In genomic region chr1:9687120-9687875, GRCh38 we compare ENCODE assay signal across 8 cellular contexts. TPM values are rescaled to one million over a fixed set of nuclear protein-coding genes. Genes with fewer than 3 reads are reported as not detected.
DNase-seq lines count a peak whose midpoint lies in the region; ATAC-seq, FAIRE-seq and TF ChIP-seq lines count a peak whose summit lies in the region.

No MANE protein-coding gene starts in this region.

- H4K91ac ChIP-seq in H1 (replicated peaks; ENCODE audit: insufficient read length, low read length): peak overlapping the region; percentile 81

- H3K36me3 ChIP-seq in H1 (ENCODE audit: control insufficient read depth in 2 of 4, insufficient read depth in 4 of 4, low read length in 3 of 4): no peaks in the 10 kb centered on the region; a peak in 1 of 8 replicates
- H3K36me3 ChIP-seq in mucosa of rectum (ENCODE audit: control insufficient read depth in 2 of 2, insufficient read depth in 2 of 2, low read length in 2 of 2): no peaks in the 10 kb centered on the region

- peak overlapping the region; percentile 62 for H3K4me3 Mint-ChIP-seq in activated CD4-positive, alpha-beta memory T cell treated with anti-CD3 and anti-CD28 coated beads, Interleukin-2, amount 10 ng/mL, durations not matched to agents 7 days and 5 days

- CTCF ChIA-PET in activated CD4-positive, alpha-beta memory T cell treated with anti-CD3 and anti-CD28 coated beads, Interleukin-2, amount 10 ng/mL, durations not matched to agents 7 days and 5 days (lab: Charles Lee): interaction anchor here (0.7 to 2.4 kb wide), 8 partner anchors 28 to 379 kb away, joined by 3 to 9 read pairs (median 3); partner anchors contain the start of genes LZIC and NMNAT1
- CTCF ChIA-PET in H1 (lab: Charles Lee; ENCODE audit: partially characterized antibody): interaction anchor here (0.6 to 7.3 kb wide), 10 partner anchors 11 to 395 kb away, joined by 3 to 49 read pairs (median 4); no protein-coding TSS in a partner anchor

- peak overlapping the region; percentile 97 to 98 for H3K4me2 ChIP-seq in H1 (ENCODE audit: insufficient read depth in 1 of 2, low read depth in 2 of 2, low read length in 2 of 2)

- H3K4me1 ChIP-seq in H1 (replicated peaks in 1 of 4; ENCODE audit: control insufficient read depth in 3 of 4, insufficient read depth in 4 of 4, low read length in 3 of 4) (peaks cover 7 to 21% (median 13%) of the 10 kb centered on the region in 4 experiments), mucosa of rectum (ENCODE audit: control insufficient read depth in 2 of 2, insufficient read depth in 2 of 2, low read length in 2 of 2) (peaks cover 20 to 23% of the 10 kb centered on the region in 2 donors)

- TF ChIP-seq RAD21 in H1 (IDR thresholded peaks at IDR 0.05 in 1 of 2, conservative IDR thresholded peaks at IDR 0.05 in 1 of 2; ENCODE audit: low read depth in 2 of 2, low read length in 2 of 2): no peak

- no peaks in the 10 kb centered on the region for H3K27me3 Mint-ChIP-seq in activated CD4-positive, alpha-beta memory T cell treated with anti-CD3 and anti-CD28 coated beads, Interleukin-2, amount 10 ng/mL, durations not matched to agents 7 days and 5 days

- peaks cover 65% of the 10 kb centered on the region for H3K4me1 Mint-ChIP-seq in activated CD4-positive, alpha-beta memory T cell treated with anti-CD3 and anti-CD28 coated beads, Interleukin-2, amount 10 ng/mL, durations not matched to agents 7 days and 5 days

- TF ChIP-seq CTCF in H1 (IDR thresholded peaks at IDR 0.05; ENCODE audit: control extremely low read depth in 1 of 3, insufficient read depth in 1 of 3, low read depth in 1 of 3, low read length in 3 of 3): no peak

- peak overlapping the region; percentile 66; the same call in 1 of the 2 replicates for H2BK5ac ChIP-seq in H1 (ENCODE audit: low read depth, low read length)

- POLR2A ChIA-PET in activated CD4-positive, alpha-beta memory T cell treated with anti-CD3 and anti-CD28 coated beads, Interleukin-2, amount 10 ng/mL, durations not matched to agents 7 days and 5 days (lab: Charles Lee): interaction anchor here (1.0 to 8.9 kb wide), 5 partner anchors 7 to 59 kb away, joined by 3 to 65 read pairs (median 22); partner anchors contain the start of gene PIK3CD
- POLR2A ChIA-PET in H1 (lab: Charles Lee; ENCODE audit: partially characterized antibody): interaction anchor here (0.9 to 2.6 kb wide), 10 partner anchors 9 to 148 kb away, joined by 3 to 9 read pairs (median 4); partner anchors contain the start of genes PIK3CD and SLC25A33

- peak overlapping the region; percentile 66 for H3K27ac Mint-ChIP-seq in activated CD4-positive, alpha-beta memory T cell treated with anti-CD3 and anti-CD28 coated beads, Interleukin-2, amount 10 ng/mL, durations not matched to agents 7 days and 5 days

- H3K79me2 ChIP-seq in H1 (ENCODE audit: control insufficient read depth in 1 of 2, insufficient read depth in 2 of 2, low read length in 2 of 2): no peaks in the 10 kb centered on the region

- peak overlapping the region; percentile 62 for H3K27ac ChIP-seq in H1 (ENCODE audit: low read depth, low read length)
- no peak overlapping the region for H3K27ac ChIP-seq in mucosa of rectum (ENCODE audit: low read depth in 2 of 2, low read length in 2 of 2)

- H2BK20ac ChIP-seq in H1 (ENCODE audit: low read length): no peak overlapping the region

- H4K20me1 ChIP-seq in H1 (replicated peaks in 1 of 2; ENCODE audit: control insufficient read depth in 1 of 2, insufficient read depth in 2 of 2, low read length in 2 of 2): no peaks in the 10 kb centered on the region

- FAIRE-seq in H1 (lab: Jason Lieb, UNC): no peak

- no peak overlapping the region for H2AK5ac ChIP-seq in H1 (ENCODE audit: low read depth, low read length)

- H3K4ac ChIP-seq in H1 (replicated peaks; ENCODE audit: insufficient read length, low read depth, low read length): peak overlapping the region; percentile 58

- H3K27me3 ChIP-seq in H1 (replicated peaks in 1 of 4; ENCODE audit: control insufficient read depth in 3 of 4, extremely low read depth in 1 of 4, insufficient read depth in 3 of 4, low read length in 3 of 4) (peaks cover 0 to 13% (median 11%) of the 10 kb centered on the region in 4 experiments; a peak in 6 of 7 replicates), mucosa of rectum (ENCODE audit: control insufficient read depth in 2 of 2, insufficient read depth in 2 of 2, low read length in 2 of 2) (peaks cover 0 to 14% of the 10 kb centered on the region in 2 donors)

- H3K9ac ChIP-seq in H1 (replicated peaks in 1 of 4; ENCODE audit: extremely low read depth in 1 of 4, low read depth in 3 of 4, low read length in 3 of 4) (peak overlapping the region in 3 of 4 experiments; percentile 62 to 78 (median 62); a peak in 5 of 7 replicates), mucosa of rectum (ENCODE audit: low read depth in 1 of 2, low read length in 2 of 2) (peak overlapping the region in 1 of 2 donors; percentile 11)

- H2BK12ac ChIP-seq in H1 (ENCODE audit: low read depth, low read length): peak overlapping the region; percentile 75; the same call in 1 of the 2 replicates

- peak overlapping the region; percentile 49; the same call in 1 of the 2 replicates for H2AFZ ChIP-seq in H1 (ENCODE audit: low read length)

- peaks cover 43% of the 10 kb centered on the region for H3K36me3 Mint-ChIP-seq in activated CD4-positive, alpha-beta memory T cell treated with anti-CD3 and anti-CD28 coated beads, Interleukin-2, amount 10 ng/mL, durations not matched to agents 7 days and 5 days (ENCODE audit: low read depth)

- ATAC-seq in GM21723 (IDR thresholded peaks at IDR 0.05; ENCODE audit: unreplicated experiment): peak; percentile 36
- ATAC-seq in GM18858 (IDR thresholded peaks at IDR 0.05; ENCODE audit: unreplicated experiment): no peak

- H2BK15ac ChIP-seq in H1 (ENCODE audit: low read length): no peak overlapping the region; the same call in 1 of the 2 replicates

- H3K56ac ChIP-seq in H1 (replicated peaks; ENCODE audit: insufficient read length, low read depth, low read length): no peak overlapping the region

- no peak overlapping the region for H2BK120ac ChIP-seq in H1 (replicated peaks; ENCODE audit: low read depth, low read length)

- H3K79me1 ChIP-seq in H1 (ENCODE audit: low read depth, low read length): no peaks in the 10 kb centered on the region

- H3K9me3 Mint-ChIP-seq in activated CD4-positive, alpha-beta memory T cell treated with anti-CD3 and anti-CD28 coated beads, Interleukin-2, amount 10 ng/mL, durations not matched to agents 7 days and 5 days: no peaks in the 10 kb centered on the region

- H4K8ac ChIP-seq in H1 (ENCODE audit: extremely low read depth, insufficient read depth, low read length): peak overlapping the region; percentile 74; the same call in 1 of the 2 replicates

- H4K5ac ChIP-seq in H1 (ENCODE audit: insufficient read length, low read depth, low read length): peak overlapping the region; percentile 67

- H3K9me3 ChIP-seq in H1 (ENCODE audit: insufficient read depth in 2 of 2, low read depth in 1 of 2, low read length in 1 of 2) (no peaks in the 10 kb centered on the region), mucosa of rectum (ENCODE audit: control insufficient read depth in 2 of 2, low read length in 2 of 2) (no peaks in the 10 kb centered on the region)

- peak in 1 of 2 experiments; percentile 53; a peak in 2 of 3 replicates for TF ChIP-seq POLR2A in H1 (IDR thresholded peaks at IDR 0.05; ENCODE audit: control extremely low read depth in 1 of 2, low read depth in 2 of 2, low read length in 2 of 2)

- DNase-seq in COLO668 (lab: John Stamatoyannopoulos, UW; ENCODE audit: unreplicated experiment) (peak; percentile 81), NCI-H2196 (lab: John Stamatoyannopoulos, UW; ENCODE audit: unreplicated experiment) (peak; percentile 68), H1 (ENCODE audit: low read depth in 1 of 2, low spot score in 2 of 2) (peak; percentile 75)
- peak; percentile 54 for DNase-seq in activated CD4-positive, alpha-beta memory T cell treated with anti-CD3 and anti-CD28 coated beads, Interleukin-2, amount 10 ng/mL, durations not matched to agents 7 days and 5 days
- peak; percentile 74 to 76 for DNase-seq in stimulated activated CD8-positive, alpha-beta memory T cell treated with anti-CD3 and anti-CD28 coated beads, Interleukin-7, amount 100 ng/mL, for 48 hours (ENCODE audit: extremely low read depth in 1 of 2, low read depth in 1 of 2)

- peak overlapping the region; percentile 65 to 95 (median 76) for H3K4me3 ChIP-seq in H1 (ENCODE audit: extremely low read depth in 1 of 4, insufficient read depth in 2 of 4, low read depth in 3 of 4, low read length in 4 of 4)
- peak overlapping the region; percentile 58 to 70 for H3K4me3 ChIP-seq in mucosa of rectum (ENCODE audit: low read length in 2 of 2)

- peak overlapping the region; percentile 99 for H3K18ac ChIP-seq in H1 (ENCODE audit: extremely low read depth, low read length)

- no peak overlapping the region for H3K23ac ChIP-seq in H1 (ENCODE audit: insufficient read length)

- no peak for TF ChIP-seq EP300 in H1 (IDR thresholded peaks at IDR 0.05; ENCODE audit: borderline replicate concordance in 1 of 2, low read depth in 2 of 2, low read length in 2 of 2)

- H3K14ac ChIP-seq in H1 (ENCODE audit: insufficient read length): no peak overlapping the region

- 3% methylated on average over 28 of the region's 42 CpGs; no CpG with 5 or more reads in 1 of the 2 experiments for whole genome bisulfite sequencing in H1 (ENCODE audit: extremely low coverage in 1 of 2, insufficient coverage in 1 of 2, insufficient read length in 1 of 2, insufficient replicate concordance in 2 of 2, low coverage in 1 of 2, low lambda C conversion rate in 2 of 2, missing lambda C conversion rate in 1 of 2), 2 experiments

- H3K23me2 ChIP-seq in H1 (ENCODE audit: low read depth, low read length): peaks cover 25% of the 10 kb centered on the region

TF ChIP-seq in H1, 55 proteins besides CTCF, POLR2A, EP300 and RAD21 (continues in another document):
- TF ChIP-seq HDAC6 (IDR thresholded peaks at IDR 0.05; ENCODE audit: low read depth, low read length): no peak
- TF ChIP-seq FOSL1 (IDR thresholded peaks at IDR 0.05; ENCODE audit: insufficient read depth, low read depth, low read length): no peak
- TF ChIP-seq HDAC2 (IDR thresholded peaks at IDR 0.05; ENCODE audit: borderline replicate concordance in 1 of 2, low read depth in 2 of 2, low read length in 2 of 2): no peak
- TF ChIP-seq RBBP5 (IDR thresholded peaks at IDR 0.05; ENCODE audit: borderline replicate concordance, low read depth, low read length): 0 out of 2 replicates have a peak, but pooled peaks have one; percentile 43

RNA-seq across cellular contexts. Expression of gene PIK3CD, which starts 35.8 kb away (rescaled TPM):
- 100 to 1,000 TPM; 211 to 214 TPM for total RNA-seq in activated CD4-positive, alpha-beta memory T cell treated with anti-CD3 and anti-CD28 coated beads, Interleukin-2, amount 10 ng/mL, durations not matched to agents 7 days and 5 days
- 24.1 and 24.8 TPM in 2 replicates for total RNA-seq in H1 (2021; fragmentation: NEBNext Ultra II Directional; extraction: Animal tissue kit (Norgen Biotek cat#: 25700))
- polyA plus RNA-seq in H1 (2011; rRNA removed): 20.6 and 28.8 TPM in 2 replicates
- 18.1 TPM for polyA plus RNA-seq in H1 (2011; cell fraction: cytosol; rRNA removed)
- polyA plus RNA-seq in H1 (2011; cell fraction: nucleus; rRNA removed): 46.9 TPM
- 20.8 to 23.7 TPM (median 22.1 TPM) in 4 replicates for polyA plus RNA-seq in H1 (2012, experiment 1 of 2)
- polyA plus RNA-seq in H1 (2012, experiment 2 of 2): 14.9 TPM
- 6.2 TPM for polyA plus RNA-seq in H1 (2013, experiment 1 of 2)
- polyA plus RNA-seq in H1 (2013, experiment 2 of 2): 5.9 TPM
- 23.1 and 25.3 TPM in 2 replicates for polyA minus RNA-seq in H1 (2011; rRNA and poly(A)+ RNA removed)
- 17.4 TPM for polyA minus RNA-seq in H1 (2011; cell fraction: cytosol; rRNA and poly(A)+ RNA removed)
- 26.4 TPM for polyA minus RNA-seq in H1 (2011; cell fraction: nucleus; rRNA and poly(A)+ RNA removed)
